ENCODE assay signal across 17 cellular contexts in genomic region chr6:79648315-79648714, GRCh38.
"Had no signal": no experiment of that assay in that cellular context is flagged by ENCODE, and none has a peak within 500 bp of the region (broad histone marks: within the 10 kb centered on the region; RNA-seq: fewer than 3 reads in every experiment).

No MANE protein-coding gene starts in this region.

- H3K4me3 ChIP-seq: breast epithelium, prostate gland, spleen, tibial nerve had no signal

- H3K9me3 Mint-ChIP-seq: activated CD4-positive, alpha-beta memory T cell treated with anti-CD3 and anti-CD28 coated beads, Interleukin-2, amount 10 ng/mL, durations not matched to agents 7 days and 5 days; activated CD4-positive, alpha-beta T cell treated with anti-CD3 and anti-CD28 coated beads, Interleukin-2, amount 10 ng/mL, durations not matched to agents 24 days and 14 days; activated naive CD4-positive, alpha-beta T cell treated with anti-CD3 and anti-CD28 coated beads, Interleukin-2, amount 50 U/mL, for 24 hours; activated T-helper 1 cell treated with anti-CD3 and anti-CD28 coated beads, Interleukin-12 subunit alpha, Interleukin-12 subunit beta, Interleukin-2, Interleukin-4 antibody, amounts not matched to agents 30 ng/mL and 10 ng/mL and 1 ng/mL, durations not matched to agents 14 hours and 24 hours and 36 hours; central memory CD8-positive, alpha-beta T cell; memory B cell; naive thymus-derived CD4-positive, alpha-beta T cell had no signal

- H3K4me1 ChIP-seq: breast epithelium, prostate gland had no signal

- H3K27me3 Mint-ChIP-seq: activated naive CD4-positive, alpha-beta T cell treated with anti-CD3 and anti-CD28 coated beads, Interleukin-2, amount 50 U/mL, for 24 hours had no signal

- H3K9me3 ChIP-seq: breast epithelium, prostate gland, spleen, tibial nerve had no signal

- H3K27ac Mint-ChIP-seq: activated CD4-positive, alpha-beta memory T cell treated with anti-CD3 and anti-CD28 coated beads, Interleukin-2, amount 10 ng/mL, durations not matched to agents 7 days and 5 days; activated CD4-positive, alpha-beta T cell treated with anti-CD3 and anti-CD28 coated beads, Interleukin-2, amount 10 ng/mL, durations not matched to agents 24 days and 14 days; activated naive CD4-positive, alpha-beta T cell treated with anti-CD3 and anti-CD28 coated beads, Interleukin-2, amount 50 U/mL, for 24 hours; activated T-helper 1 cell treated with anti-CD3 and anti-CD28 coated beads, Interleukin-12 subunit alpha, Interleukin-12 subunit beta, Interleukin-2, Interleukin-4 antibody, amounts not matched to agents 30 ng/mL and 10 ng/mL and 1 ng/mL, durations not matched to agents 14 hours and 24 hours and 36 hours; memory B cell had no signal

- ATAC-seq: naive thymus-derived CD4-positive, alpha-beta T cell had no signal

- FAIRE-seq: colon, urothelium cell line had no signal

- DNase-seq: activated CD4-positive, alpha-beta memory T cell treated with anti-CD3 and anti-CD28 coated beads, Interleukin-2, amount 10 ng/mL, durations not matched to agents 7 days and 5 days; activated CD4-positive, alpha-beta T cell treated with anti-CD3 and anti-CD28 coated beads, Interleukin-2, amount 10 ng/mL, durations not matched to agents 24 days and 14 days; activated gamma-delta T cell; naive thymus-derived CD4-positive, alpha-beta T cell; spleen; stimulated activated CD4-positive, alpha-beta T cell treated with anti-CD3 and anti-CD28 coated beads, Interleukin-4, amount 100 ng/mL, for 1 hour; stimulated activated naive CD4-positive, alpha-beta T cell treated with Interleukin-2 at 50 U/mL for 16 hours had no signal

- H3K27ac ChIP-seq: epithelial cell of prostate, prostate gland, spleen had no signal

- H3K4me1 Mint-ChIP-seq: activated CD4-positive, alpha-beta memory T cell treated with anti-CD3 and anti-CD28 coated beads, Interleukin-2, amount 10 ng/mL, durations not matched to agents 7 days and 5 days; activated CD4-positive, alpha-beta T cell treated with anti-CD3 and anti-CD28 coated beads, Interleukin-2, amount 10 ng/mL, durations not matched to agents 24 days and 14 days; central memory CD8-positive, alpha-beta T cell; memory B cell had no signal

- H3K36me3 ChIP-seq: breast epithelium, prostate gland, spleen, tibial nerve had no signal

- H3K4me3 Mint-ChIP-seq: activated CD4-positive, alpha-beta memory T cell treated with anti-CD3 and anti-CD28 coated beads, Interleukin-2, amount 10 ng/mL, durations not matched to agents 7 days and 5 days; activated CD4-positive, alpha-beta T cell treated with anti-CD3 and anti-CD28 coated beads, Interleukin-2, amount 10 ng/mL, durations not matched to agents 24 days and 14 days; activated naive CD4-positive, alpha-beta T cell treated with anti-CD3 and anti-CD28 coated beads, Interleukin-2, amount 50 U/mL, for 24 hours; activated T-helper 1 cell treated with anti-CD3 and anti-CD28 coated beads, Interleukin-12 subunit alpha, Interleukin-12 subunit beta, Interleukin-2, Interleukin-4 antibody, amounts not matched to agents 30 ng/mL and 10 ng/mL and 1 ng/mL, durations not matched to agents 14 hours and 24 hours and 36 hours; central memory CD8-positive, alpha-beta T cell; memory B cell; naive thymus-derived CD4-positive, alpha-beta T cell had no signal

- H3K36me3 Mint-ChIP-seq: activated naive CD4-positive, alpha-beta T cell treated with anti-CD3 and anti-CD28 coated beads, Interleukin-2, amount 50 U/mL, for 24 hours; memory B cell; naive thymus-derived CD4-positive, alpha-beta T cell had no signal

- H3K27me3 ChIP-seq: breast epithelium, spleen, tibial nerve had no signal
